ENCODE assay signal across 26 cellular contexts in the genomic region with DNA sequence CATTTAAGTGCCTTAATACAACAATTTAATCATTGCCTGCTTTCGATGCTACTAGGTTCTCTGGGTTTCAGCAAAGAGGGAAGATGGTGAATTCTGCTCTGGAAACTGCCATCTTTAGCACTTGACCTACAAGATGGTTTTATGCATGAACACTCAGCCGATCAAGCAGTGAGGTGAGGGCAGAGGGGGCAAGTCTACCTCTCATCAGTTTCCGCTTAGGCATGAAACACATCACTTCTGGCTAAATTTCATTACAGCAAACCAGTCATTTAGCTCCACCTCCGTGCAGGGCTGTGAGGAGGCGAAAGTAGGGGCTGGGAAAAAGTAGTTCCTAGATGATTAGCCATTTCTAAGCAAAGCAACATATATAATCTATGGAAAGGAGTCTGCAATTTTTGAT.
"Had no signal": no experiment of that assay in that cellular context is flagged by ENCODE, and none has a peak within 500 bp of the region (broad histone marks: within the 10 kb centered on the region; RNA-seq: fewer than 3 reads in every experiment).

No MANE protein-coding gene starts in this region.

- H3K36me3 ChIP-seq: brain microvascular endothelial cell, gastrocnemius medialis, neural progenitor cell, spleen, transverse colon, uterus had no signal

- H3K4me3 Mint-ChIP-seq: activated CD4-positive, alpha-beta memory T cell treated with anti-CD3 and anti-CD28 coated beads for 36 hours; activated CD4-positive, alpha-beta T cell treated with anti-CD3 and anti-CD28 coated beads, Interleukin-2, amount 10 ng/mL, durations not matched to agents 24 days and 14 days; activated T-helper 1 cell treated with anti-CD3 and anti-CD28 coated beads, Interleukin-12 subunit alpha, Interleukin-12 subunit beta, Interleukin-2, Interleukin-4 antibody, amounts not matched to agents 30 ng/mL and 10 ng/mL and 1 ng/mL, durations not matched to agents 14 hours and 24 hours and 36 hours; memory B cell; naive thymus-derived CD8-positive, alpha-beta T cell; neural progenitor cell had no signal

- ATAC-seq: gastrocnemius medialis; left cardiac atrium; naive thymus-derived CD8-positive, alpha-beta T cell; right cardiac atrium had no signal

- DNase-seq: activated CD4-positive, alpha-beta memory T cell treated with anti-CD3 and anti-CD28 coated beads for 36 hours; activated CD4-positive, alpha-beta T cell treated with anti-CD3 and anti-CD28 coated beads, Interleukin-2, amount 10 ng/mL, durations not matched to agents 24 days and 14 days; activated CD4-positive, CD25-positive, alpha-beta regulatory T cell treated with anti-CD3 and anti-CD28 coated beads, Interleukin-2, amount 50 U/mL, for 72 hours; activated CD8-positive, alpha-beta memory T cell treated with anti-CD3 and anti-CD28 coated beads, Interleukin-2, amount 50 U/mL, for 4 hours; activated gamma-delta T cell treated with Interleukin-2 at 50 U/mL for 16 hours; activated naive CD4-positive, alpha-beta T cell treated with anti-CD3 and anti-CD28 coated beads, Interleukin-2, amount 50 U/mL, for 16 hours; activated T-cell treated with anti-CD3 and anti-CD28 coated beads, Interleukin-2, amount 50 U/mL, for 1 hour; amniotic stem cell; brain microvascular endothelial cell; dorsolateral prefrontal cortex; effector memory CD4-positive, alpha-beta T cell; gastrocnemius medialis; islet precursor cell; left cardiac atrium; naive thymus-derived CD8-positive, alpha-beta T cell; right cardiac atrium; spleen; stimulated activated naive CD4-positive, alpha-beta T cell treated with Interleukin-2 at 50 U/mL for 16 hours; testis; transverse colon; uterus had no signal

- H3K4me1 ChIP-seq: gastrocnemius medialis, neural progenitor cell, spleen, testis, transverse colon, uterus had no signal

- H3K9me3 Mint-ChIP-seq: activated CD4-positive, alpha-beta T cell treated with anti-CD3 and anti-CD28 coated beads, Interleukin-2, amount 10 ng/mL, durations not matched to agents 24 days and 14 days; neural progenitor cell had no signal

- H3K79me2 ChIP-seq: hepatocyte had no signal

- H2AFZ ChIP-seq: hepatocyte, neural progenitor cell had no signal

- H3K27ac Mint-ChIP-seq: activated CD4-positive, alpha-beta memory T cell treated with anti-CD3 and anti-CD28 coated beads for 36 hours; activated CD4-positive, alpha-beta T cell treated with anti-CD3 and anti-CD28 coated beads, Interleukin-2, amount 10 ng/mL, durations not matched to agents 24 days and 14 days; activated T-helper 1 cell treated with anti-CD3 and anti-CD28 coated beads, Interleukin-12 subunit alpha, Interleukin-12 subunit beta, Interleukin-2, Interleukin-4 antibody, amounts not matched to agents 30 ng/mL and 10 ng/mL and 1 ng/mL, durations not matched to agents 14 hours and 24 hours and 36 hours; memory B cell; naive thymus-derived CD8-positive, alpha-beta T cell; neural progenitor cell had no signal

- H3K4me1 Mint-ChIP-seq: activated CD4-positive, alpha-beta T cell treated with anti-CD3 and anti-CD28 coated beads, Interleukin-2, amount 10 ng/mL, durations not matched to agents 24 days and 14 days; memory B cell; naive thymus-derived CD8-positive, alpha-beta T cell; neural progenitor cell had no signal

- H3K9me3 ChIP-seq: gastrocnemius medialis, spleen, testis, transverse colon, uterus had no signal

- H3K36me3 Mint-ChIP-seq: activated CD4-positive, alpha-beta memory T cell treated with anti-CD3 and anti-CD28 coated beads for 36 hours; memory B cell; naive thymus-derived CD8-positive, alpha-beta T cell; neural progenitor cell had no signal

- H3K27ac ChIP-seq: brain microvascular endothelial cell, coronary artery, dorsolateral prefrontal cortex, gastrocnemius medialis, hepatocyte, neural progenitor cell, spleen, testis, transverse colon, uterus had no signal

- H3K4me2 ChIP-seq: hepatocyte, neural progenitor cell had no signal

- H3K27me3 Mint-ChIP-seq: activated CD4-positive, alpha-beta memory T cell treated with anti-CD3 and anti-CD28 coated beads for 36 hours; activated CD4-positive, alpha-beta T cell treated with anti-CD3 and anti-CD28 coated beads, Interleukin-2, amount 10 ng/mL, durations not matched to agents 24 days and 14 days; naive thymus-derived CD8-positive, alpha-beta T cell had no signal

- H3K27me3 ChIP-seq: brain microvascular endothelial cell, dorsolateral prefrontal cortex, gastrocnemius medialis, hepatocyte, neural progenitor cell, spleen, testis, transverse colon, uterus had no signal

- H3K4me3 ChIP-seq: coronary artery, dorsolateral prefrontal cortex, gastrocnemius medialis, hepatocyte, neural progenitor cell, spleen, testis, transverse colon, uterus had no signal
